Comparison of ENCODE assay signal across 8 cellular contexts in genomic region chr22:39471421-39472141, GRCh38. TPM values are rescaled to one million over a fixed set of nuclear protein-coding genes. Genes with fewer than 3 reads are reported as not detected.
A peak's percentile ranks its signal among the peaks of the same experiment; 100 is the strongest.
DNase-seq lines count a peak whose midpoint lies in the region; ATAC-seq and TF ChIP-seq lines count a peak whose summit lies in the region.

No MANE protein-coding gene starts in this region.

- H3K27ac ChIP-seq in Peyer's patch (peak overlapping the region; percentile 69 to 98 (median 91)), esophagus (ENCODE audit: low read depth in 2 of 2, low read length in 1 of 2) (peak overlapping the region; percentile 55 to 75)

- H3K4me1 ChIP-seq in Peyer's patch (peaks cover 7 to 68% (median 22%) of the 10 kb centered on the region in 4 donors), esophagus (ENCODE audit: control insufficient read depth in 2 of 2, insufficient read depth in 2 of 2, low read length in 1 of 2) (peaks cover 5 to 21% of the 10 kb centered on the region in 2 donors)

- H3K9me3 ChIP-seq in Peyer's patch (no peaks in the 10 kb centered on the region), esophagus (ENCODE audit: control insufficient read depth in 2 of 2, insufficient read depth in 1 of 2, low read depth in 1 of 2, low read length in 1 of 2) (peaks cover 0 to 2% of the 10 kb centered on the region in 2 donors)

- no peak for TF ChIP-seq CTCF in Peyer's patch (IDR thresholded peaks at IDR 0.05)

- DNase-seq in ELF-1 (ENCODE audit: low read depth, low spot score) (peak; percentile 86), Peyer's patch (peak; percentile 48 to 69 (median 60)), renal cortical epithelial cell (ENCODE audit: low read depth) (peak; percentile 95), NCI-H1092 treated with DMSO at 0.1 percent for 48 hours (lab: John Stamatoyannopoulos, UW) (no peak), NCI-H128 (lab: John Stamatoyannopoulos, UW; ENCODE audit: unreplicated experiment) (no peak)
- no peak for DNase-seq in stimulated activated CD4-positive, alpha-beta T cell treated with anti-CD3 and anti-CD28 coated beads, Interleukin-12 subunit alpha, Interleukin-12 subunit beta, amount 100 ng/mL, for 4 hours

- whole genome bisulfite sequencing in esophagus, 2 donors = 34 to 44% methylated on average over 13 of the region's 13 CpGs

- H3K4me3 ChIP-seq in Peyer's patch = peak overlapping the region in 2 of 4 donors; percentile 55 to 57
- H3K4me3 ChIP-seq in esophagus (ENCODE audit: low read depth in 1 of 2, low read length in 2 of 2) = no peak overlapping the region

- H3K36me3 ChIP-seq in Peyer's patch (no peaks in the 10 kb centered on the region), esophagus (ENCODE audit: control insufficient read depth in 2 of 2, insufficient read depth in 2 of 2, low read length in 1 of 2) (no peaks in the 10 kb centered on the region)

- no peaks in the 10 kb centered on the region for H3K27me3 ChIP-seq in Peyer's patch
- no peaks in the 10 kb centered on the region for H3K27me3 ChIP-seq in esophagus (ENCODE audit: control insufficient read depth in 1 of 2, insufficient read depth in 2 of 2, low read length in 2 of 2)

- ATAC-seq in GM21786 (IDR thresholded peaks at IDR 0.05; ENCODE audit: unreplicated experiment) = peak; percentile 70

- TF ChIP-seq POLR2A in Peyer's patch (IDR thresholded peaks at IDR 0.05) = peak in 1 of 2 donors; percentile 3

RNA-seq across cellular contexts. Expression of gene MGAT3, which starts 14.8 kb away (rescaled TPM):
- total RNA-seq in Peyer's patch (10 to 100 TPM in 3 of 4 donors, 1 to 10 TPM in 1; 5.0 to 53.7 (median 49.6) TPM), renal cortical epithelial cell (0.40 TPM in 1 of 2 replicates, not detected in the other)
- under 1 TPM; 0.28 to 0.36 TPM for polyA plus RNA-seq in esophagus

RNA-seq across cellular contexts. Expression of gene MIEF1, which starts 30.5 kb away (rescaled TPM):
- 10 to 100 TPM; 16.5 to 51.0 (median 41.3) TPM for total RNA-seq in Peyer's patch
- polyA plus RNA-seq in esophagus = 1 to 10 TPM; 4.2 to 9.0 TPM
- total RNA-seq in renal cortical epithelial cell = 21.4 and 29.4 TPM in 2 replicates

RNA-seq across cellular contexts. Expression of gene ATF4, which starts 48.8 kb away (rescaled TPM):
- total RNA-seq in Peyer's patch = 100 to 1,000 TPM; 222 to 550 (median 280) TPM
- 100 to 1,000 TPM; 432 to 522 TPM for polyA plus RNA-seq in esophagus
- total RNA-seq in renal cortical epithelial cell = 177 and 255 TPM in 2 replicates

Comparison
In these comparisons a context has a peak if more than half of its experiments do, and no peak if none do; other contexts are left out.
1. DNase-seq: peak in ELF-1 (single experiment), Peyer's patch (3 of 3) and renal cortical epithelial cell (single experiment); none in NCI-H1092 treated with DMSO at 0.1 percent for 48 hours (single experiment), NCI-H128 (single experiment) and stimulated activated CD4-positive, alpha-beta T cell treated with anti-CD3 and anti-CD28 coated beads, Interleukin-12 subunit alpha, Interleukin-12 subunit beta, amount 100 ng/mL, for 4 hours (single experiment).